In genomic region chr2:134460583-134460998, GRCh38 we compare ENCODE assay signal across 9 cellular contexts.
A peak's percentile ranks its signal among the peaks of the same experiment; 100 is the strongest.
DNase-seq lines count a peak whose midpoint lies in the region; ATAC-seq and TF ChIP-seq lines count a peak whose summit lies in the region.
"Had no signal": no experiment of that assay in that cellular context is flagged by ENCODE, and none has a peak within 500 bp of the region (broad histone marks: within the 10 kb centered on the region; RNA-seq: fewer than 3 reads in every experiment).

No MANE protein-coding gene starts in this region.

- H3K9ac ChIP-seq in mammary epithelial cell (ENCODE audit: insufficient read depth, low read length), result no peak overlapping the region

- in situ Hi-C loops in mammary epithelial cell (cut with MboI; ENCODE audit: low sequenced_read_pairs in 2 of 2), result loop anchor here (5.0 kb wide), 1 partner anchor 442 kb away; no protein-coding TSS in a partner anchor

- H3K4me1 ChIP-seq in mammary epithelial cell (ENCODE audit: insufficient read depth, low read length), result peaks cover 16% of the 10 kb centered on the region
- H3K4me1 ChIP-seq: tibial artery had no signal

- peak overlapping the region; percentile 45 for H3K27ac Mint-ChIP-seq in stimulated activated effector memory CD8-positive, alpha-beta T cell treated with anti-CD3 and anti-CD28 coated beads, Interleukin-12 subunit alpha, Interleukin-12 subunit beta, amount 100 ng/mL, for 72 hours

- no peaks in the 10 kb centered on the region for H3K36me3 Mint-ChIP-seq in stimulated activated effector memory CD8-positive, alpha-beta T cell treated with anti-CD3 and anti-CD28 coated beads, Interleukin-12 subunit alpha, Interleukin-12 subunit beta, amount 100 ng/mL, for 72 hours

- no TSS peak for BruUV-seq in mammary epithelial cell (replicated peaks; lab: Mats Ljungman, UMichigan)

- H3K79me2 ChIP-seq in mammary epithelial cell (ENCODE audit: insufficient read depth, low read length), result no peaks in the 10 kb centered on the region

- no peaks in the 10 kb centered on the region for H3K36me3 ChIP-seq in mammary epithelial cell (ENCODE audit: insufficient read depth, low read length)
- H3K36me3 ChIP-seq: tibial artery had no signal

- H3K4me1 Mint-ChIP-seq in stimulated activated effector memory CD8-positive, alpha-beta T cell treated with anti-CD3 and anti-CD28 coated beads, Interleukin-12 subunit alpha, Interleukin-12 subunit beta, amount 100 ng/mL, for 72 hours, result no peaks in the 10 kb centered on the region

- CTCF ChIA-PET in mammary epithelial cell (lab: Charles Lee; ENCODE audit: low non-redundant PET), result interaction anchor here (0.5 to 0.7 kb wide), 5 partner anchors 8 to 574 kb away, joined by 3 to 6 read pairs (median 5); no protein-coding TSS in a partner anchor

- H3K27ac ChIP-seq in mammary epithelial cell (ENCODE audit: insufficient read depth, low read depth, low read length), result no peak overlapping the region
- H3K27ac ChIP-seq: tibial artery had no signal

- no peak overlapping the region for H2AFZ ChIP-seq in mammary epithelial cell (ENCODE audit: low read depth, low read length)

- no peaks in the 10 kb centered on the region for H3K9me3 Mint-ChIP-seq in stimulated activated effector memory CD8-positive, alpha-beta T cell treated with anti-CD3 and anti-CD28 coated beads, Interleukin-12 subunit alpha, Interleukin-12 subunit beta, amount 100 ng/mL, for 72 hours

- H3K4me3 Mint-ChIP-seq in stimulated activated effector memory CD8-positive, alpha-beta T cell treated with anti-CD3 and anti-CD28 coated beads, Interleukin-12 subunit alpha, Interleukin-12 subunit beta, amount 100 ng/mL, for 72 hours, result no peak overlapping the region

- H3K27me3 ChIP-seq in mammary epithelial cell (ENCODE audit: insufficient read depth, low read length), result no peaks in the 10 kb centered on the region
- H3K27me3 ChIP-seq: tibial artery had no signal

- no peaks in the 10 kb centered on the region for H3K9me3 ChIP-seq in mammary epithelial cell (replicated peaks; ENCODE audit: insufficient read depth, low read length)
- H3K9me3 ChIP-seq: tibial artery had no signal

- dilution Hi-C loops in mammary epithelial cell (cut with HindIII; ENCODE audit: low sequenced_read_pairs), result no loop called here

- DNase-seq in DMS53 (lab: John Stamatoyannopoulos, UW) (peak; percentile 70), DMS53 treated with DMSO at 0.1 percent for 48 hours (lab: John Stamatoyannopoulos, UW; ENCODE audit: unreplicated experiment) (no peak), Kasumi-1 (lab: John Stamatoyannopoulos, UW) (peak; percentile 66 to 75), RKO (ENCODE audit: low spot score) (peak; percentile 53), mammary epithelial cell (peak; percentile 60), iris pigment epithelial cell (ENCODE audit: low read depth) (peak; percentile 65)
- peak in 1 of 2 donors; percentile 63 for DNase-seq in stimulated activated effector memory CD8-positive, alpha-beta T cell treated with anti-CD3 and anti-CD28 coated beads, Interleukin-12 subunit alpha, Interleukin-12 subunit beta, amount 100 ng/mL, for 72 hours (ENCODE audit: low spot score in 2 of 2)

- TF ChIP-seq CTCF in mammary epithelial cell (conservative IDR thresholded peaks at IDR 0.05 in 1 of 2, IDR thresholded peaks at IDR 0.05 in 1 of 2; ENCODE audit: extremely low read depth in 1 of 2, insufficient read depth in 1 of 2, low read depth in 1 of 2, low read length in 2 of 2), result peak; percentile 62 to 87

- no peaks in the 10 kb centered on the region for H4K20me1 ChIP-seq in mammary epithelial cell (ENCODE audit: insufficient read depth, low read length)

- no peak overlapping the region for H3K4me2 ChIP-seq in mammary epithelial cell (ENCODE audit: insufficient read depth, low read depth, low read length)

- H3K4me3 ChIP-seq in mammary epithelial cell (replicated peaks in 1 of 3; ENCODE audit: insufficient read depth in 1 of 3, low read depth in 2 of 3, low read length in 3 of 3), result no peak overlapping the region
- H3K4me3 ChIP-seq: tibial artery had no signal

- intact Hi-C loops in mammary epithelial cell (cut with micrococcal nuclease), result loop anchor here (2.0 to 10.0 kb wide), 3 partner anchors 197 to 438 kb away; no protein-coding TSS in a partner anchor

- ATAC-seq in GM21717 (IDR thresholded peaks at IDR 0.05; ENCODE audit: unreplicated experiment), result peak; percentile 86
- ATAC-seq in stimulated activated effector memory CD8-positive, alpha-beta T cell treated with anti-CD3 and anti-CD28 coated beads, Interleukin-12 subunit alpha, Interleukin-12 subunit beta, amount 100 ng/mL, for 72 hours, result peak; percentile 35

- 28% methylated on average over 8 of the region's 8 CpGs for WGBS in mammary epithelial cell (ENCODE audit: low coverage, missing lambda C conversion rate)
